Comparison of ENCODE assay signal across 11 cellular contexts in the genomic region with DNA sequence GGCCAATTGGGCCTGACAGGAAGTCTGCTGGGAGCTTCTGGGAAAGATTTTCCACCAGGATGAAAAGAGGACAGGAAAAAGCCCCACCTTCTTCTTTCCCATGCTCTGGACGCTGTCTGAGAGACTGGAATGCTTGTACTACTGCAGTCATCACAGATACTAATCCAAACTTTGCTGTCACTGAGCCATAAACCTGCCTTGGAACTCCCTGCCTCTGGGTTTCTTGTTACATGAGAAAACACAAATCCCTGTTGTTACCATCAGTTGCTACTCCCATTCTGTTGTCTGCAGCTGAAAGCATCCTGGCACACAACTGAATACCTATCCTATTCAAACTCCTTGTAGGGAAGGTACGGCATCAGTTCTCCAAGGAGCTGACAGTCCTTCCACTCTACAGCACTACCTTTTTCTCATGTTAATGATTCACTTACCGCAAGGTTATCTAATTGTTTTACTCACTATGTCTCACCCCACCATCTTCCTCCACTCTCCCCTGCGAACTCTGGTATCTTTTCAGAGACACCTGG.
A peak's percentile ranks its signal among the peaks of the same experiment; 100 is the strongest.
DNase-seq lines count a peak whose midpoint lies in the region; ATAC-seq and TF ChIP-seq lines count a peak whose summit lies in the region.
"Had no signal": no experiment of that assay in that cellular context is flagged by ENCODE, and none has a peak within 500 bp of the region (broad histone marks: within the 10 kb centered on the region; RNA-seq: fewer than 3 reads in every experiment).

No MANE protein-coding gene starts in this region.

- no peak for TF ChIP-seq CTCF in transverse colon (IDR thresholded peaks at IDR 0.05)
- TF ChIP-seq CTCF in adrenal gland (IDR thresholded peaks at IDR 0.05), result no peak

- no peaks in the 10 kb centered on the region for H3K9me3 Mint-ChIP-seq in activated CD4-positive, alpha-beta memory T cell treated with anti-CD3 and anti-CD28 coated beads, Interleukin-2, amount 10 ng/mL, durations not matched to agents 7 days and 5 days
- H3K9me3 Mint-ChIP-seq: natural killer cell had no signal

- ATAC-seq in Right ventricle myocardium inferior, result peak; percentile 71
- ATAC-seq: natural killer cell, T-helper 17 cell had no signal

- no peaks in the 10 kb centered on the region for H3K4me1 Mint-ChIP-seq in activated CD4-positive, alpha-beta memory T cell treated with anti-CD3 and anti-CD28 coated beads, Interleukin-2, amount 10 ng/mL, durations not matched to agents 7 days and 5 days

- 73 to 82% methylated on average over 3 to 4 of the region's 4 CpGs for WGBS in transverse colon (ENCODE audit: low coverage in 1 of 2), 2 donors
- 86 to 94% (median 87%) methylated on average over 3 to 4 of the region's 4 CpGs for WGBS in adrenal gland, 4 donors

- H3K4me3 Mint-ChIP-seq in activated CD4-positive, alpha-beta memory T cell treated with anti-CD3 and anti-CD28 coated beads, Interleukin-2, amount 10 ng/mL, durations not matched to agents 7 days and 5 days, result no peak overlapping the region
- H3K4me3 Mint-ChIP-seq: natural killer cell, T-helper 17 cell had no signal

- H3K4me3 ChIP-seq in transverse colon (no peak overlapping the region), adrenal gland (no peak overlapping the region)

- no peaks in the 10 kb centered on the region for H3K27me3 Mint-ChIP-seq in activated CD4-positive, alpha-beta memory T cell treated with anti-CD3 and anti-CD28 coated beads, Interleukin-2, amount 10 ng/mL, durations not matched to agents 7 days and 5 days
- H3K27me3 Mint-ChIP-seq: T-helper 17 cell had no signal

- intact Hi-C loops in Right ventricle myocardium inferior (cut with DNase I) (loop anchor here (5.0 kb wide), 1 partner anchor 65 kb away; no protein-coding TSS in a partner anchor), cardiac septum (cut with DNase I) (no loop called here), transverse colon (cut with DNase I; ENCODE audit: low total_unique reads) (no loop called here), adrenal gland (cut with DNase I) (no loop called here)

- H3K27me3 ChIP-seq in transverse colon (no peaks in the 10 kb centered on the region), adrenal gland (no peaks in the 10 kb centered on the region)

- CTCF ChIA-PET in activated CD4-positive, alpha-beta memory T cell treated with anti-CD3 and anti-CD28 coated beads, Interleukin-2, amount 10 ng/mL, durations not matched to agents 7 days and 5 days (lab: Charles Lee), result no interaction called here

- no peak for TF ChIP-seq POLR2A in transverse colon (IDR thresholded peaks at IDR 0.05)
- TF ChIP-seq POLR2A in adrenal gland (IDR thresholded peaks at IDR 0.05), result no peak

- H3K27ac ChIP-seq in transverse colon (peak overlapping the region in 3 of 4 donors; percentile 36 to 64 (median 51)), adrenal gland (peak overlapping the region in 2 of 5 donors; percentile 17 to 47)
- H3K27ac ChIP-seq: C4-2B had no signal

- no peaks in the 10 kb centered on the region for H3K4me1 ChIP-seq in transverse colon
- peaks cover 0 to 9% of the 10 kb centered on the region in 2 donors for H3K4me1 ChIP-seq in adrenal gland (replicated peaks in 1 of 2)

- H3K36me3 Mint-ChIP-seq in activated CD4-positive, alpha-beta memory T cell treated with anti-CD3 and anti-CD28 coated beads, Interleukin-2, amount 10 ng/mL, durations not matched to agents 7 days and 5 days (ENCODE audit: low read depth), result peaks cover 48% of the 10 kb centered on the region

- H3K9me3 ChIP-seq in transverse colon (no peaks in the 10 kb centered on the region), adrenal gland (replicated peaks in 1 of 3) (no peaks in the 10 kb centered on the region)

- no peak overlapping the region for H3K27ac Mint-ChIP-seq in activated CD4-positive, alpha-beta memory T cell treated with anti-CD3 and anti-CD28 coated beads, Interleukin-2, amount 10 ng/mL, durations not matched to agents 7 days and 5 days
- H3K27ac Mint-ChIP-seq: T-helper 17 cell had no signal

- in situ Hi-C loops in transverse colon (cut with MboI; ENCODE audit: low pct_ligation_motif_present in 1 of 4, low pct_unique_long_range_greater_than_20kb in 1 of 4, low sequenced_read_pairs in 3 of 4), result no loop called here

- TF ChIP-seq EP300 in transverse colon (IDR thresholded peaks at IDR 0.05; ENCODE audit: low read depth), result no peak

- H3K36me3 ChIP-seq in transverse colon (peaks cover 0 to 13% (median 2%) of the 10 kb centered on the region in 4 donors), adrenal gland (replicated peaks in 1 of 2) (peaks cover 0 to 21% of the 10 kb centered on the region in 2 donors)

- DNase-seq in Right ventricle myocardium inferior (ENCODE audit: missing footprints) (no peak), cardiac septum (ENCODE audit: low spot score) (no peak), dedifferentiated amniotic fluid mesenchymal stem cell (ENCODE audit: extremely low spot score) (peak; percentile 84), iris pigment epithelial cell (ENCODE audit: low read depth) (peak; percentile 77), transverse colon (no peak), NCI-H1092 (lab: John Stamatoyannopoulos, UW) (no peak), adrenal gland (no peak)
- no peak for DNase-seq in activated CD4-positive, alpha-beta memory T cell treated with anti-CD3 and anti-CD28 coated beads, Interleukin-2, amount 10 ng/mL, durations not matched to agents 7 days and 5 days
- DNase-seq: natural killer cell, T-helper 17 cell had no signal

- POLR2A ChIA-PET in activated CD4-positive, alpha-beta memory T cell treated with anti-CD3 and anti-CD28 coated beads, Interleukin-2, amount 10 ng/mL, durations not matched to agents 7 days and 5 days (lab: Charles Lee), result no interaction called here

Comparison
In these comparisons a context has a peak if more than half of its experiments do, and no peak if none do; other contexts are left out.
1. DNase-seq: peak in dedifferentiated amniotic fluid mesenchymal stem cell (single experiment) and iris pigment epithelial cell (single experiment); none in Right ventricle myocardium inferior (single experiment), cardiac septum (single experiment), transverse colon (single experiment), NCI-H1092 (single experiment), activated CD4-positive, alpha-beta memory T cell treated with anti-CD3 and anti-CD28 coated beads, Interleukin-2, amount 10 ng/mL, durations not matched to agents 7 days and 5 days (single experiment) and adrenal gland (0 of 7).